ENCODE assay signal across 14 cellular contexts in genomic region chr19:15871570-15871969, GRCh38. TPM values are rescaled to one million over a fixed set of nuclear protein-coding genes. Genes with fewer than 3 reads are reported as not detected.
A peak's percentile ranks its signal among the peaks of the same experiment; 100 is the strongest.
DNase-seq lines count a peak whose midpoint lies in the region; ATAC-seq and TF ChIP-seq lines count a peak whose summit lies in the region.
"Had no signal": no experiment of that assay in that cellular context is flagged by ENCODE, and none has a peak within 500 bp of the region (broad histone marks: within the 10 kb centered on the region; RNA-seq: fewer than 3 reads in every experiment).

No MANE protein-coding gene starts in this region.

- H3K27me3 ChIP-seq in BLaER1 = no peaks in the 10 kb centered on the region; the same call in 1 of the 2 replicates
- H3K27me3 ChIP-seq: foreskin keratinocyte had no signal

- H3K4me1 ChIP-seq in BLaER1 = peaks cover 73% of the 10 kb centered on the region
- H3K4me1 ChIP-seq: foreskin keratinocyte, right atrium auricular region had no signal

- CTCF ChIA-PET in GM10248 (lab: Yijun Ruan, JAX) = no interaction called here

- no peaks in the 10 kb centered on the region for H3K9me3 Mint-ChIP-seq in immature natural killer cell

- H3K4me3 ChIP-seq in BLaER1 = peak overlapping the region; percentile 25; the same call in 1 of the 2 replicates
- H3K4me3 ChIP-seq: right atrium auricular region had no signal

- H3K27me3 Mint-ChIP-seq in T-helper 17 cell = peaks cover 31% of the 10 kb centered on the region
- peaks cover 3 to 13% (median 4%) of the 10 kb centered on the region in 3 donors for H3K27me3 Mint-ChIP-seq in immature natural killer cell (ENCODE audit: low read depth in 3 of 3)

- DNase-seq in GM10248 (ENCODE audit: extremely low spot score) (peak; percentile 24), T-helper 17 cell (no peak), immature natural killer cell (peak in 1 of 3 donors; percentile 2), NCI-H226 (no peak), DMS53 treated with DMSO at 0.1 percent for 48 hours (lab: John Stamatoyannopoulos, UW; ENCODE audit: unreplicated experiment) (no peak), hypothalamus (lab: John Stamatoyannopoulos, UW) (no peak)
- DNase-seq: foreskin keratinocyte, HFFc6, mesenchymal stem cell, NCI-H187 had no signal

- peak overlapping the region; percentile 84 for H3K4me2 ChIP-seq in BLaER1

- H3K4me3 Mint-ChIP-seq in T-helper 17 cell = peak overlapping the region; percentile 55
- peak overlapping the region in 3 of 5 donors; percentile 5 to 68 (median 25) for H3K4me3 Mint-ChIP-seq in immature natural killer cell
- H3K4me3 Mint-ChIP-seq: HFFc6 had no signal

- peaks cover 8% of the 10 kb centered on the region for H3K4me1 Mint-ChIP-seq in T-helper 17 cell
- H3K4me1 Mint-ChIP-seq in immature natural killer cell = peaks cover 8 to 14% of the 10 kb centered on the region in 2 donors

- no peak overlapping the region for H3K9ac ChIP-seq in BLaER1

- no peak for TF ChIP-seq CTCF in GM10248 (IDR thresholded peaks at IDR 0.05; ENCODE audit: control extremely low read depth, extremely low read depth, low read depth, missing control alignments)

- H3K9me3 ChIP-seq in BLaER1 (no peaks in the 10 kb centered on the region), T-helper 17 cell (ENCODE audit: control insufficient read depth, low read length, poor library complexity, severe bottlenecking) (no peaks in the 10 kb centered on the region)
- H3K9me3 ChIP-seq: right atrium auricular region had no signal

- H3K27ac Mint-ChIP-seq in T-helper 17 cell = no peak overlapping the region
- peak overlapping the region in 1 of 6 donors; percentile 53 for H3K27ac Mint-ChIP-seq in immature natural killer cell
- H3K27ac Mint-ChIP-seq: HFFc6 had no signal

- H4K20me1 ChIP-seq in BLaER1 = no peaks in the 10 kb centered on the region

- H3K27ac ChIP-seq in BLaER1 = peak overlapping the region; percentile 83
- H3K27ac ChIP-seq: foreskin keratinocyte, right atrium auricular region had no signal

- no peaks in the 10 kb centered on the region for H3K36me3 ChIP-seq in BLaER1
- H3K36me3 ChIP-seq: right atrium auricular region had no signal

- H3K36me3 Mint-ChIP-seq in T-helper 17 cell (ENCODE audit: low read depth) (peaks cover 3% of the 10 kb centered on the region), immature natural killer cell (no peaks in the 10 kb centered on the region)

- ATAC-seq in T-helper 17 cell (no peak), GM18511 (IDR thresholded peaks at IDR 0.05; ENCODE audit: unreplicated experiment) (no peak)
- ATAC-seq: foreskin keratinocyte had no signal

- POLR2A ChIA-PET in GM10248 (lab: Yijun Ruan, JAX) = no interaction called here

RNA-seq across cellular contexts. Expression of gene CYP4F2, which starts 26.3 kb away (rescaled TPM):
- total RNA-seq in T-helper 17 cell = not detected
- polyA plus RNA-seq in immature natural killer cell = not detected
- total RNA-seq: chondrocyte, foreskin keratinocyte, HFFc6, right atrium auricular region had no signal

RNA-seq across cellular contexts. Expression of gene OR10H1, which starts 56.1 kb away (rescaled TPM):
- total RNA-seq in T-helper 17 cell = under 1 TPM in 1 of 2 donors, not detected in 1; 0.07 TPM
- not detected for polyA plus RNA-seq in immature natural killer cell
- total RNA-seq: chondrocyte, foreskin keratinocyte, HFFc6, right atrium auricular region had no signal
- polyA plus RNA-seq: foreskin keratinocyte had no signal
